ENCODE assay signal across 8 cellular contexts in genomic region chr19:56403764-56404704, GRCh38. TPM values are rescaled to one million over a fixed set of nuclear protein-coding genes. Genes with fewer than 3 reads are reported as not detected.
DNase-seq lines count a peak whose midpoint lies in the region; ATAC-seq and TF ChIP-seq lines count a peak whose summit lies in the region.

ZNF583 (plus strand) TSS chr19:56404332; CDS start chr19:56407115, 2,783 bp downstream.

- H3K9me3 ChIP-seq in IMR-90 (ENCODE audit: control insufficient read depth, insufficient read depth, low read length) (peaks cover 17% of the 10 kb centered on the region), Panc1 (ENCODE audit: control insufficient read depth, insufficient read depth, low read depth, low read length) (peaks cover 63% of the 10 kb centered on the region)

- BruUV-seq in IMR-90 (replicated peaks; lab: Mats Ljungman, UMichigan) (no TSS peak), Panc1 (replicated peaks; lab: Mats Ljungman, UMichigan) (no TSS peak)

- dilution Hi-C loops in IMR-90 (cut with HindIII; ENCODE audit: low sequenced_read_pairs, unreplicated experiment) = no loop called here

- H3K9ac ChIP-seq in IMR-90 (ENCODE audit: low read depth, low read length) = peak within 1 kb of the TSS; percentile 95

- whole genome bisulfite sequencing in IMR-90 (ENCODE audit: extremely low coverage in 2 of 2, insufficient read length in 1 of 2), 2 experiments = 1% methylated on average over 32 of the region's 70 CpGs; no CpG with 5 or more reads in 1 of the 2 experiments

- H3K36me3 ChIP-seq in IMR-90 (ENCODE audit: control insufficient read depth, insufficient read depth, low read length) = peaks cover 8% of the 10 kb centered on the region
- H3K36me3 ChIP-seq in Panc1 (ENCODE audit: control insufficient read depth, insufficient read depth, low read length) = no peaks in the 10 kb centered on the region

- H3K4me3 ChIP-seq in IMR-90 (ENCODE audit: insufficient read depth, low read depth, low read length) = peak within 1 kb of the TSS; percentile 79
- peak within 1 kb of the TSS; percentile 55 to 74 for H3K4me3 ChIP-seq in Panc1 (ENCODE audit: low read depth in 2 of 2, low read length in 2 of 2)

- peak within 1 kb of the TSS; percentile 95 for H3K18ac ChIP-seq in IMR-90 (ENCODE audit: low read depth, low read length)

- peak; percentile 98 for DNase-seq in D341Med (ENCODE audit: low spot score)
- DNase-seq in IMR-90 = peak; percentile 97
- peak; percentile 71 for DNase-seq in Panc1 (ENCODE audit: low read depth, low spot score)
- peak; percentile 78 to 86 for DNase-seq in activated T-helper 1 cell treated with anti-CD3 and anti-CD28 coated beads, Interleukin-2, amount 50 U/mL, for 16 hours (ENCODE audit: low read depth in 1 of 2, low spot score in 1 of 2)
- DNase-seq in fibroblast of gingiva (ENCODE audit: low read depth) = peak; percentile 98
- DNase-seq in naive B cell = peak; percentile 92
- DNase-seq in stimulated activated CD8-positive, alpha-beta memory T cell treated with anti-CD3 and anti-CD28 coated beads, Interleukin-7, amount 100 ng/mL, for 48 hours (ENCODE audit: extremely low read depth in 1 of 2, low read depth in 1 of 2) = peak; percentile 76 to 82

- H3K4me2 ChIP-seq in IMR-90 (ENCODE audit: low read depth, low read length) = peak within 1 kb of the TSS; percentile 98

- peak within 1 kb of the TSS; percentile 100 for H2AFZ ChIP-seq in IMR-90 (replicated peaks; ENCODE audit: low read length, poor library complexity)

- H3K79me1 ChIP-seq in IMR-90 (ENCODE audit: low read depth in 1 of 2, low read length in 2 of 2) = peaks cover 10 to 19% of the 10 kb centered on the region in 2 experiments

- ATAC-seq in GM21515 (IDR thresholded peaks at IDR 0.05; ENCODE audit: unreplicated experiment) (peak; percentile 84), IMR-90 (ENCODE audit: low read depth) (peak; percentile 97), Panc1 (peak; percentile 98), naive B cell (ENCODE audit: low read depth in 2 of 2) (peak; percentile 81 to 83)

- H3K9me3 Mint-ChIP-seq in naive B cell = peaks cover 19 to 76% (median 45%) of the 10 kb centered on the region in 7 donors

- H3K14ac ChIP-seq in IMR-90 (replicated peaks; ENCODE audit: low read depth, low read length) = peak within 1 kb of the TSS; percentile 99

- peak within 1 kb of the TSS; percentile 99 for H4K8ac ChIP-seq in IMR-90 (ENCODE audit: low read depth in 2 of 2, low read length in 2 of 2)

- H2BK120ac ChIP-seq in IMR-90 (ENCODE audit: low read depth, low read length) = peak within 1 kb of the TSS; percentile 97

- peak within 1 kb of the TSS; percentile 94 for H3K23ac ChIP-seq in IMR-90 (ENCODE audit: low read depth, low read length)

- H3K4me1 ChIP-seq in IMR-90 (ENCODE audit: control insufficient read depth, insufficient read depth, low read length) (no peaks in the 10 kb centered on the region), Panc1 (ENCODE audit: control insufficient read depth, insufficient read depth, low read length) (no peaks in the 10 kb centered on the region)

- peak within 1 kb of the TSS; percentile 96 for H2BK5ac ChIP-seq in IMR-90 (ENCODE audit: low read depth, low read length, poor library complexity, severe bottlenecking)

- CTCF ChIA-PET in IMR-90 (lab: Yijun Ruan, JAX) = no interaction called here
- CTCF ChIA-PET in Panc1 (lab: Charles Lee) = no interaction called here

- no peak for TF ChIP-seq CTCF in IMR-90 (conservative IDR thresholded peaks at IDR 0.05; ENCODE audit: low read depth, low read length)
- no peak for TF ChIP-seq CTCF in Panc1 (IDR thresholded peaks at IDR 0.05)

- peak within 1 kb of the TSS; percentile 98 for H4K91ac ChIP-seq in IMR-90 (ENCODE audit: insufficient read depth, low read depth, low read length)

- TF ChIP-seq POLR2A in IMR-90 (IDR thresholded peaks at IDR 0.05; ENCODE audit: low read depth, low read length) = peak; percentile 26; the same call in 1 of the 2 replicates

- in situ Hi-C loops in IMR-90 (cut with MboI; ENCODE audit: low sequenced_read_pairs) = loop anchor here (25.0 kb wide), 1 partner anchor 983 kb away; the partner anchor contains the start of gene ZNF548
- in situ Hi-C loops in Panc1 (cut with HindIII; ENCODE audit: low pct_unique_long_range_greater_than_20kb, low sequenced_read_pairs) = no loop called here

- intact Hi-C loops in IMR-90 (cut with micrococcal nuclease) (loop anchor here (2.0 to 5.0 kb wide), 2 partner anchors 73 to 133 kb away; partner anchors contain the start of genes ZFP28 and ZNF667), Panc1 (cut with micrococcal nuclease; ENCODE audit: unreplicated experiment) (no loop called here)

- peak within 1 kb of the TSS; percentile 94 for H3K56ac ChIP-seq in IMR-90 (ENCODE audit: extremely low read depth, insufficient read depth, low read length)

- peak within 1 kb of the TSS; percentile 84 for H2BK20ac ChIP-seq in IMR-90 (ENCODE audit: low read depth, low read length)

- H2AK9ac ChIP-seq in IMR-90 (replicated peaks; ENCODE audit: low read depth, low read length, poor library complexity) = peak within 1 kb of the TSS; percentile 97

- peaks cover 7% of the 10 kb centered on the region for H3K9me1 ChIP-seq in IMR-90 (ENCODE audit: insufficient read depth, low read length)

- H3K27me3 Mint-ChIP-seq in naive B cell = no peaks in the 10 kb centered on the region

- H3K27me3 ChIP-seq in IMR-90 (ENCODE audit: control insufficient read depth, insufficient read depth, low read length) = no peaks in the 10 kb centered on the region
- no peaks in the 10 kb centered on the region for H3K27me3 ChIP-seq in Panc1 (ENCODE audit: control insufficient read depth, insufficient read depth, low read length)

- no peaks in the 10 kb centered on the region for H4K20me1 ChIP-seq in IMR-90 (ENCODE audit: insufficient read depth, low read length)

- H2BK15ac ChIP-seq in IMR-90 (ENCODE audit: low read depth, low read length) = peak within 1 kb of the TSS; percentile 93

- H3K27ac Mint-ChIP-seq in naive B cell = peak within 1 kb of the TSS; percentile 94 to 100 (median 97)

- peak within 1 kb of the TSS; percentile 96 for H4K5ac ChIP-seq in IMR-90 (ENCODE audit: low read depth, low read length)

- peak within 1 kb of the TSS; percentile 98 for H2AK5ac ChIP-seq in IMR-90 (ENCODE audit: low read depth, low read length)

- peak within 1 kb of the TSS; percentile 95 for H3K27ac ChIP-seq in IMR-90 (ENCODE audit: insufficient read depth, low read length)
- H3K27ac ChIP-seq in Panc1 (ENCODE audit: low read length) = peak within 1 kb of the TSS; percentile 87

- no peak for TF ChIP-seq RAD21 in IMR-90 (IDR thresholded peaks at IDR 0.05; ENCODE audit: low read length)

- peaks cover 21 to 36% (median 29%) of the 10 kb centered on the region in 3 donors for H3K4me1 Mint-ChIP-seq in naive B cell

- H3K4me3 Mint-ChIP-seq in naive B cell = peak within 1 kb of the TSS; percentile 73 to 100 (median 98)

- H3K4ac ChIP-seq in IMR-90 (ENCODE audit: low read depth, low read length) = peak within 1 kb of the TSS; percentile 95

- H3K36me3 Mint-ChIP-seq in naive B cell = peaks cover 37 to 65% of the 10 kb centered on the region in 2 donors

- POLR2A ChIA-PET in IMR-90 (lab: Charles Lee; ENCODE audit: unreplicated experiment) = interaction anchor here (1.0 kb wide), 1 partner anchor 11 kb away, joined by 4 read pairs; the partner anchor contains the start of gene ZNF582
- POLR2A ChIA-PET in Panc1 (lab: Charles Lee) = interaction anchor here (0.5 kb wide), 1 partner anchor 1847 kb away, joined by 3 read pairs; no protein-coding TSS in a partner anchor

TF ChIP-seq in IMR-90, 13 proteins besides CTCF, POLR2A, EP300 and RAD21:
- TF ChIP-seq MAZ (IDR thresholded peaks at IDR 0.05; ENCODE audit: borderline replicate concordance, low read depth, low read length) (peak; percentile 93), SMC3 (IDR thresholded peaks at IDR 0.05; ENCODE audit: low read depth, low read length) (no peak), MXI1 (IDR thresholded peaks at IDR 0.05; ENCODE audit: borderline replicate concordance, low read depth, low read length) (peak; percentile 68; the same call in 1 of the 2 replicates)
TF ChIP-seq in IMR-90: peak in this region for 2.

RNA-seq across cellular contexts. Expression of gene ZNF583, which starts in this region (rescaled TPM):
- total RNA-seq in IMR-90 (2012; rRNA removed) (5.4 and 6.9 TPM in 2 replicates), Panc1 (2021; ENCODE audit: unreplicated experiment) (6.1 TPM)
- polyA plus RNA-seq in IMR-90 (2012; rRNA removed) (1.9 and 2.8 TPM in 2 replicates), naive B cell (ENCODE audit: low read depth in 6 of 6) (10 to 100 TPM; 15.1 to 33.2 (median 16.8) TPM)
- 0.46 and 0.47 TPM in 2 replicates for polyA plus RNA-seq in IMR-90 (2012; cell fraction: cytosol; rRNA removed)
- polyA plus RNA-seq in IMR-90 (2012; cell fraction: nucleus; rRNA removed; ENCODE audit: low replicate concordance) = 0.45 and 4.9 TPM in 2 replicates
- polyA plus RNA-seq in Panc1 (2012; ENCODE audit: insufficient read length) = 2.8 TPM

Comparison
In these comparisons a context has a peak if more than half of its experiments do, and no peak if none do; other contexts are left out.
1. Peak in every context shown above with its lines: DNase-seq, ATAC-seq, H3K4me3 ChIP-seq and H3K27ac ChIP-seq.